In genomic region chr9:93453047-93453914, GRCh38 we compare ENCODE assay signal across 8 cellular contexts. TPM values are rescaled to one million over a fixed set of nuclear protein-coding genes. Genes with fewer than 3 reads are reported as not detected.
DNase-seq lines count a peak whose midpoint lies in the region; ATAC-seq and TF ChIP-seq lines count a peak whose summit lies in the region.

Gene FAM120AOS, minus strand, starts transcription at chr9:93453581. Its CDS starts 872 bp downstream, at chr9:93452709.

- peak within 1 kb of the TSS; percentile 84 for H3K4me3 ChIP-seq in AG04449 (ENCODE audit: low read depth, low read length)
- peak within 1 kb of the TSS; percentile 88 to 98 (median 96) for H3K4me3 ChIP-seq in spleen

- peak; percentile 76 for DNase-seq in AG04449 (ENCODE audit: low read depth, low spot score)
- peak; percentile 95 for DNase-seq in NCI-H226
- peak; percentile 57 to 69 (median 64) for DNase-seq in activated CD4-positive, CD25-positive, alpha-beta regulatory T cell (lab: John Stamatoyannopoulos, UW)
- DNase-seq in central memory CD4-positive, alpha-beta T cell = peak; percentile 82
- peak; percentile 97 for DNase-seq in inferior parietal cortex (ENCODE audit: extremely low spot score)
- peak; percentile 96 for DNase-seq in spleen

- CTCF ChIA-PET in AG04449 (lab: Yijun Ruan, JAX) = interaction anchor here (0.8 to 4.2 kb wide), 6 partner anchors 12 to 344 kb away, joined by 3 to 24 read pairs (median 5); no protein-coding TSS in a partner anchor

- TF ChIP-seq CTCF in AG04449 (IDR thresholded peaks at IDR 0.05; ENCODE audit: insufficient read depth, low read length, missing control alignments) (no peak), spleen (IDR thresholded peaks at IDR 0.05 in 8 of 11, conservative IDR thresholded peaks at IDR 0.05 in 3 of 11) (peak in 1 of 11 experiments; percentile 29)

- POLR2A ChIA-PET in AG04449 (lab: Yijun Ruan, JAX) = interaction anchor here (1.0 to 1.2 kb wide), 2 partner anchors 10 to 113 kb away, joined by 3 read pairs; no protein-coding TSS in a partner anchor

- intact Hi-C loops in spleen (cut with DNase I; ENCODE audit: low total_unique reads) = no loop called here

- peaks cover 0 to 17% (median 8%) of the 10 kb centered on the region in 6 donors for H3K36me3 ChIP-seq in spleen

- no peaks in the 10 kb centered on the region for H3K27me3 ChIP-seq in spleen (replicated peaks in 1 of 7)

- no peaks in the 10 kb centered on the region for H3K9me3 ChIP-seq in spleen

- peak in 1 of 3 donors; percentile 20 for TF ChIP-seq POLR2A in spleen (IDR thresholded peaks at IDR 0.05)

- H3K4me1 ChIP-seq in spleen = peaks cover 30 to 71% (median 63%) of the 10 kb centered on the region in 6 donors

- ATAC-seq in GM18907 (IDR thresholded peaks at IDR 0.05; ENCODE audit: unreplicated experiment) (peak; percentile 74), HG03159 (IDR thresholded peaks at IDR 0.05; ENCODE audit: unreplicated experiment) (peak; percentile 60)

- WGBS in spleen, 5 donors = 0 to 1% (median 1%) methylated on average over 34 of the region's 34 CpGs

- H3K27ac ChIP-seq in spleen = peak within 1 kb of the TSS; percentile 91 to 99 (median 98)

RNA-seq across cellular contexts. Expression of gene FAM120AOS, which starts in this region (rescaled TPM):
- total RNA-seq in spleen = 10 to 100 TPM; 30.8 to 46.8 (median 39.7) TPM
- polyA plus RNA-seq in spleen = 10 to 100 TPM; 20.6 to 31.2 (median 27.2) TPM

Comparison
In these comparisons a context has a peak if more than half of its experiments do, and no peak if none do; other contexts are left out.
1. Peak in every context shown above with its lines: DNase-seq, ATAC-seq, H3K4me3 ChIP-seq and H3K27ac ChIP-seq.